26 cellular contexts compared by ENCODE assay signal in genomic region chr4:26748805-26749204, GRCh38.
DNase-seq lines count a peak whose midpoint lies in the region; ATAC-seq and TF ChIP-seq lines count a peak whose summit lies in the region.
"Had no signal": no experiment of that assay in that cellular context is flagged by ENCODE, and none has a peak within 500 bp of the region (broad histone marks: within the 10 kb centered on the region; RNA-seq: fewer than 3 reads in every experiment).

No MANE protein-coding gene starts in this region.

- no peak overlapping the region for H2BK120ac ChIP-seq in mesenchymal stem cell (ENCODE audit: low read depth, low read length)

- no peaks in the 10 kb centered on the region for H3K9me2 ChIP-seq in OCI-LY7 (ENCODE audit: insufficient read depth, low read length)

- H3K4me2 ChIP-seq in OCI-LY7 (ENCODE audit: low read length), result peak overlapping the region; percentile 69
- peak overlapping the region; percentile 16 for H3K4me2 ChIP-seq in mesenchymal stem cell (ENCODE audit: low read length, poor library complexity, severe bottlenecking)

- TF ChIP-seq CTCF in GM12865 (IDR thresholded peaks at IDR 0.05; ENCODE audit: insufficient read depth, low read depth, low read length, missing control alignments) (no peak), OCI-LY7 (conservative IDR thresholded peaks at IDR 0.05; ENCODE audit: low read length) (no peak)

- H3K23ac ChIP-seq in mesenchymal stem cell (ENCODE audit: low read length in 2 of 2), result peak overlapping the region in 1 of 2 experiments; percentile 79

- H3K18ac ChIP-seq in mesenchymal stem cell (ENCODE audit: low read depth in 1 of 2, low read length in 2 of 2), result no peak overlapping the region

- BruUV-seq in OCI-LY7 (replicated peaks; lab: Mats Ljungman, UMichigan), result no TSS peak

- H2BK15ac ChIP-seq in mesenchymal stem cell (ENCODE audit: low read depth, poor library complexity, severe bottlenecking), result no peak overlapping the region

- H2BK12ac ChIP-seq in mesenchymal stem cell (ENCODE audit: low read length in 2 of 2), result no peak overlapping the region

- H3K27me3 ChIP-seq in mesenchymal stem cell (ENCODE audit: control insufficient read depth in 1 of 2, insufficient read depth in 1 of 2, low read length in 2 of 2), result no peaks in the 10 kb centered on the region
- H3K27me3 ChIP-seq: cardiac muscle cell, dorsolateral prefrontal cortex, ovary, sigmoid colon, tibial nerve had no signal

- H3K79me2 ChIP-seq in OCI-LY7 (ENCODE audit: insufficient read depth, low read depth, low read length), result no peaks in the 10 kb centered on the region

- no peak overlapping the region for H4K91ac ChIP-seq in mesenchymal stem cell (ENCODE audit: low read length)

- H2BK5ac ChIP-seq in mesenchymal stem cell (ENCODE audit: low read depth, low read length, poor library complexity, severe bottlenecking), result no peak overlapping the region

- intact Hi-C loops in OCI-LY7 (cut with micrococcal nuclease; ENCODE audit: unreplicated experiment), result no loop called here

- no peaks in the 10 kb centered on the region for H4K20me1 ChIP-seq in OCI-LY7 (ENCODE audit: insufficient read depth, low read length)

- no peak overlapping the region for H3K9ac ChIP-seq in mesenchymal stem cell (ENCODE audit: low read length)

- H3K27ac ChIP-seq in OCI-LY7 (ENCODE audit: low read depth, low read length, poor library complexity, severe bottlenecking) (peak overlapping the region; percentile 56), mesenchymal stem cell (ENCODE audit: low read length, poor library complexity, severe bottlenecking) (no peak overlapping the region)
- H3K27ac ChIP-seq: cardiac muscle cell, dorsolateral prefrontal cortex, ovary, sigmoid colon, tibial nerve had no signal

- no peak overlapping the region for H3K4me3 ChIP-seq in GM12865 (ENCODE audit: low read depth, low read length)
- H3K4me3 ChIP-seq in OCI-LY7 (ENCODE audit: low read depth, low read length, poor library complexity, severe bottlenecking), result peak overlapping the region; percentile 34
- no peak overlapping the region for H3K4me3 ChIP-seq in mesenchymal stem cell (ENCODE audit: insufficient read depth in 1 of 2, low read depth in 1 of 2, low read length in 2 of 2)
- H3K4me3 ChIP-seq: cardiac muscle cell, dorsolateral prefrontal cortex, K562, ovary, sigmoid colon, tibial nerve had no signal

- H3K79me1 ChIP-seq in mesenchymal stem cell (replicated peaks; ENCODE audit: low read length, poor library complexity, severe bottlenecking), result peaks cover 7% of the 10 kb centered on the region

- POLR2A ChIA-PET in OCI-LY7 (lab: Charles Lee), result interaction anchor here (0.6 to 2.2 kb wide), 7 partner anchors 12 to 258 kb away, joined by 3 to 6 read pairs (median 3); no protein-coding TSS in a partner anchor

- DNase-seq in GM12865 (ENCODE audit: low read depth), result peak; percentile 7
- peak; percentile 56 to 80 for DNase-seq in Kasumi-1 (lab: John Stamatoyannopoulos, UW)
- peak; percentile 65 for DNase-seq in OCI-LY7 (ENCODE audit: low spot score)
- DNase-seq in mesenchymal stem cell, result no peak
- DNase-seq in HuH-7.5 (ENCODE audit: low spot score), result no peak
- DNase-seq in dedifferentiated amniotic fluid mesenchymal stem cell (ENCODE audit: extremely low spot score), result no peak
- DNase-seq in NCI-H1694 treated with DMSO at 0.1 percent for 48 hours (lab: John Stamatoyannopoulos, UW), result no peak
- DNase-seq: activated CD4-positive, alpha-beta T cell treated with anti-CD3 and anti-CD28 coated beads, Interleukin-2, amount 50 U/mL, for 1 hour; activated gamma-delta T cell treated with Interleukin-2 at 50 U/mL for 16 hours; COR-L47; dorsolateral prefrontal cortex; erythroblast; foreskin melanocyte; HCEC 1CT; kidney; NCI-H1417 treated with DMSO at 0.1 percent for 48 hours; NCI-H2171 treated with DMSO at 0.1 percent for 48 hours; NCI-H69; ovary; RPMI8226; sigmoid colon; stimulated activated naive CD8-positive, alpha-beta T cell treated with anti-CD3 and anti-CD28 coated beads, Interleukin-15, Interleukin-2, amounts not matched to agents 100 U/mL and 50 U/mL, for 24 hours had no signal

- no peak overlapping the region for H3K14ac ChIP-seq in mesenchymal stem cell (ENCODE audit: low read length in 2 of 2)

- CTCF ChIA-PET in OCI-LY7 (lab: Charles Lee; ENCODE audit: unreplicated experiment), result no interaction called here

- H2AFZ ChIP-seq in OCI-LY7 (ENCODE audit: low read length), result peak overlapping the region; percentile 41; the same call in 1 of the 2 replicates
- H2AFZ ChIP-seq in mesenchymal stem cell (ENCODE audit: low read depth, low read length), result no peak overlapping the region

- no peak overlapping the region for H2AK5ac ChIP-seq in mesenchymal stem cell (ENCODE audit: low read length, severe bottlenecking)

- H3K36me3 ChIP-seq in OCI-LY7 (ENCODE audit: insufficient read depth, low read length) (peaks cover 19% of the 10 kb centered on the region), mesenchymal stem cell (ENCODE audit: control insufficient read depth in 1 of 2, insufficient read depth in 2 of 2, low read depth in 1 of 2, low read length in 2 of 2) (peaks cover 4 to 63% of the 10 kb centered on the region in 2 experiments)
- H3K36me3 ChIP-seq: cardiac muscle cell, ovary had no signal

- H3K9me3 ChIP-seq in OCI-LY7 (ENCODE audit: low read length) (peaks cover 5% of the 10 kb centered on the region; the same call in 1 of the 2 replicates), mesenchymal stem cell (ENCODE audit: control insufficient read depth, low read length) (no peaks in the 10 kb centered on the region)
- H3K9me3 ChIP-seq: ovary had no signal

- no peak overlapping the region for H4K8ac ChIP-seq in mesenchymal stem cell (ENCODE audit: low read length)

- no peak for ATAC-seq in HG02571 (IDR thresholded peaks at IDR 0.05; ENCODE audit: unreplicated experiment)
- ATAC-seq: K562; stimulated activated naive CD8-positive, alpha-beta T cell treated with anti-CD3 and anti-CD28 coated beads, Interleukin-15, Interleukin-2, amounts not matched to agents 100 U/mL and 50 U/mL, for 24 hours had no signal

- no peak overlapping the region for H3K4ac ChIP-seq in mesenchymal stem cell (ENCODE audit: low read depth in 1 of 2, low read length in 2 of 2)

- H3K4me1 ChIP-seq in OCI-LY7 (ENCODE audit: insufficient read depth, low read length, poor library complexity, severe bottlenecking) (peaks cover 34% of the 10 kb centered on the region), mesenchymal stem cell (ENCODE audit: control insufficient read depth, insufficient read depth, low read depth, low read length) (no peaks in the 10 kb centered on the region)
- H3K4me1 ChIP-seq: sigmoid colon had no signal

Comparison
In these comparisons a context has a peak if more than half of its experiments do, and no peak if none do; other contexts are left out.
1. DNase-seq: peak in GM12865 (single experiment), Kasumi-1 (2 of 2) and OCI-LY7 (single experiment); none in mesenchymal stem cell (single experiment), HuH-7.5 (single experiment), dedifferentiated amniotic fluid mesenchymal stem cell (single experiment) and NCI-H1694 treated with DMSO at 0.1 percent for 48 hours (single experiment).